8 cellular contexts compared by ENCODE assay signal in genomic region chr3:11718582-11719405, GRCh38.
DNase-seq lines count a peak whose midpoint lies in the region; ATAC-seq and TF ChIP-seq lines count a peak whose summit lies in the region.

No MANE protein-coding gene starts in this region.

- peaks cover 22% of the 10 kb centered on the region for H3K4me1 Mint-ChIP-seq in activated naive CD4-positive, alpha-beta T cell treated with anti-CD3 and anti-CD28 coated beads, Interleukin-2, amount 10 ng/mL, durations not matched to agents 7 days and 5 days
- H3K4me1 Mint-ChIP-seq in osteocyte (ENCODE audit: unreplicated experiment): peaks cover 39% of the 10 kb centered on the region

- WGBS in aorta, 2 donors: 0 to 1% methylated on average over 41 to 44 of the region's 44 CpGs

- H3K36me3 Mint-ChIP-seq in activated naive CD4-positive, alpha-beta T cell treated with anti-CD3 and anti-CD28 coated beads, Interleukin-2, amount 10 ng/mL, durations not matched to agents 7 days and 5 days: no peaks in the 10 kb centered on the region
- H3K36me3 Mint-ChIP-seq in osteocyte (ENCODE audit: unreplicated experiment): no peaks in the 10 kb centered on the region

- peak; percentile 3 for ATAC-seq in GM18520 (IDR thresholded peaks at IDR 0.05; ENCODE audit: unreplicated experiment)
- peak; percentile 31 for ATAC-seq in HG03045 (IDR thresholded peaks at IDR 0.05; ENCODE audit: unreplicated experiment)
- peak; percentile 56 for ATAC-seq in aorta (ENCODE audit: low FRiP score)

- intact Hi-C loops in PC-9 (cut with micrococcal nuclease; ENCODE audit: unreplicated experiment) (loop anchor here (1.0 to 5.0 kb wide), 5 partner anchors 20 to 84 kb away; no protein-coding TSS in a partner anchor), aorta (cut with DNase I) (loop anchor here (5.0 kb wide), 2 partner anchors 56 to 341 kb away; no protein-coding TSS in a partner anchor)

- peak overlapping the region; percentile 81 for H3K4me3 Mint-ChIP-seq in activated naive CD4-positive, alpha-beta T cell treated with anti-CD3 and anti-CD28 coated beads, Interleukin-2, amount 10 ng/mL, durations not matched to agents 7 days and 5 days
- peak overlapping the region; percentile 89 for H3K4me3 Mint-ChIP-seq in osteocyte (ENCODE audit: unreplicated experiment)

- BruUV-seq in PC-9 (replicated peaks; lab: Mats Ljungman, UMichigan): no TSS peak

- TF ChIP-seq CTCF in AG04450 (IDR thresholded peaks at IDR 0.05; ENCODE audit: low read depth, low read length): no peak
- no peak for TF ChIP-seq CTCF in PC-9 (conservative IDR thresholded peaks at IDR 0.05)
- no peak for TF ChIP-seq CTCF in osteocyte (IDR thresholded peaks at IDR 0.05)

- H3K36me3 ChIP-seq in PC-9 (ENCODE audit: low read depth) (no peaks in the 10 kb centered on the region), aorta (ENCODE audit: control insufficient read depth in 1 of 2, insufficient read depth in 2 of 2, low read length in 1 of 2) (no peaks in the 10 kb centered on the region)

- peak overlapping the region; percentile 74 for H3K27ac Mint-ChIP-seq in activated naive CD4-positive, alpha-beta T cell treated with anti-CD3 and anti-CD28 coated beads, Interleukin-2, amount 10 ng/mL, durations not matched to agents 7 days and 5 days
- H3K27ac Mint-ChIP-seq in osteocyte (ENCODE audit: unreplicated experiment): peak overlapping the region; percentile 95

- peaks cover 7% of the 10 kb centered on the region; the same call in 1 of the 2 replicates for H4K20me1 ChIP-seq in PC-9 (ENCODE audit: insufficient read depth)

- H3K27ac ChIP-seq in AG04450 (ENCODE audit: low read depth, low read length): peak overlapping the region; percentile 82
- H3K27ac ChIP-seq in PC-9: peak overlapping the region; percentile 90
- H3K27ac ChIP-seq in aorta (ENCODE audit: low read depth in 1 of 2, low read length in 2 of 2): peak overlapping the region; percentile 87 to 94

- H3K4me2 ChIP-seq in PC-9: peak overlapping the region; percentile 86

- no peak for DNase-seq in AG04450 (ENCODE audit: low read depth, low spot score)
- DNase-seq in PC-9: peak in 1 of 2 experiments; percentile 28
- DNase-seq in activated naive CD4-positive, alpha-beta T cell treated with anti-CD3 and anti-CD28 coated beads, Interleukin-2, amount 10 ng/mL, durations not matched to agents 7 days and 5 days: peak; percentile 48
- peak; percentile 23 for DNase-seq in glomerular endothelial cell (ENCODE audit: extremely low read depth, low read depth, low spot score)
- no peak for DNase-seq in osteocyte (ENCODE audit: extremely low spot score, unreplicated experiment)
- peak; percentile 74 to 85 for DNase-seq in aorta

- H3K9me2 ChIP-seq in PC-9 (ENCODE audit: insufficient read depth): no peaks in the 10 kb centered on the region

- H3K4me3 ChIP-seq in AG04450 (ENCODE audit: low read depth, low read length): peak overlapping the region; percentile 81
- H3K4me3 ChIP-seq in PC-9: peak overlapping the region; percentile 76
- H3K4me3 ChIP-seq in aorta (ENCODE audit: low read length in 2 of 2): peak overlapping the region; percentile 73 to 83

- POLR2A ChIA-PET in AG04450 (lab: Yijun Ruan, JAX): no interaction called here
- POLR2A ChIA-PET in PC-9 (lab: Charles Lee; ENCODE audit: unreplicated experiment): interaction anchor here (0.6 kb wide), 1 partner anchor 114 kb away, joined by 3 read pairs; no protein-coding TSS in a partner anchor

- no peaks in the 10 kb centered on the region for H3K9me3 ChIP-seq in AG04450 (ENCODE audit: control insufficient read depth, insufficient read depth, low read length)
- no peaks in the 10 kb centered on the region for H3K9me3 ChIP-seq in PC-9 (ENCODE audit: insufficient read depth, low read depth)
- no peaks in the 10 kb centered on the region for H3K9me3 ChIP-seq in aorta (ENCODE audit: control insufficient read depth, low read length)

- H3K27me3 ChIP-seq in AG04450 (ENCODE audit: control insufficient read depth, insufficient read depth, low read length): peaks cover 6% of the 10 kb centered on the region
- no peaks in the 10 kb centered on the region for H3K27me3 ChIP-seq in PC-9 (ENCODE audit: insufficient read depth, low read depth)
- H3K27me3 ChIP-seq in aorta (ENCODE audit: control insufficient read depth in 1 of 2, insufficient read depth in 2 of 2, low read length in 1 of 2): no peaks in the 10 kb centered on the region

- H3K9me3 Mint-ChIP-seq in activated naive CD4-positive, alpha-beta T cell treated with anti-CD3 and anti-CD28 coated beads, Interleukin-2, amount 10 ng/mL, durations not matched to agents 7 days and 5 days: no peaks in the 10 kb centered on the region
- H3K9me3 Mint-ChIP-seq in osteocyte (ENCODE audit: unreplicated experiment): no peaks in the 10 kb centered on the region

- H2AFZ ChIP-seq in PC-9: peak overlapping the region; percentile 75

- H3K27me3 Mint-ChIP-seq in activated naive CD4-positive, alpha-beta T cell treated with anti-CD3 and anti-CD28 coated beads, Interleukin-2, amount 10 ng/mL, durations not matched to agents 7 days and 5 days: peaks cover 29% of the 10 kb centered on the region
- H3K27me3 Mint-ChIP-seq in osteocyte (ENCODE audit: unreplicated experiment): no peaks in the 10 kb centered on the region

- peaks cover 56% of the 10 kb centered on the region for H3K79me2 ChIP-seq in PC-9 (ENCODE audit: low read depth)

- peaks cover 43% of the 10 kb centered on the region for H3K4me1 ChIP-seq in PC-9 (replicated peaks; ENCODE audit: insufficient read depth)
- H3K4me1 ChIP-seq in aorta (ENCODE audit: control insufficient read depth in 1 of 2, insufficient read depth in 2 of 2, low read length in 2 of 2): peaks cover 0 to 7% of the 10 kb centered on the region in 2 donors

- CTCF ChIA-PET in AG04450 (lab: Charles Lee): interaction anchor here (1.1 kb wide), 1 partner anchor 86 kb away, joined by 3 read pairs; no protein-coding TSS in a partner anchor
- CTCF ChIA-PET in PC-9 (lab: Charles Lee): no interaction called here
- CTCF ChIA-PET in activated naive CD4-positive, alpha-beta T cell treated with anti-CD3 and anti-CD28 coated beads, Interleukin-2, amount 10 ng/mL, durations not matched to agents 7 days and 5 days (lab: Charles Lee): interaction anchor here (0.9 kb wide), 1 partner anchor 91 kb away, joined by 3 read pairs; no protein-coding TSS in a partner anchor

- peaks cover 29% of the 10 kb centered on the region for H3F3A ChIP-seq in PC-9 (ENCODE audit: insufficient read depth, low read depth)

Comparison
In these comparisons a context has a peak if more than half of its experiments do, and no peak if none do; other contexts are left out.
1. DNase-seq: peak in activated naive CD4-positive, alpha-beta T cell treated with anti-CD3 and anti-CD28 coated beads, Interleukin-2, amount 10 ng/mL, durations not matched to agents 7 days and 5 days (single experiment), glomerular endothelial cell (single experiment) and aorta (2 of 2); none in AG04450 (single experiment) and osteocyte (single experiment).
2. ATAC-seq: peak in every context shown above with its lines; median percentile 56 in aorta; 31 in HG03045; 3 in GM18520.
3. Peak in every context shown above with its lines, with median percentiles within 50 percentile points of each other: H3K27ac ChIP-seq and H3K4me3 ChIP-seq.